1 cellular context compared by ENCODE assay signal in genomic region chr11:65180877-65181568, GRCh38.
TF ChIP-seq lines count a peak whose summit lies in the region.

No MANE protein-coding gene starts in this region.

TF ChIP-seq in HepG2, 621 proteins besides CTCF, POLR2A, EP300 and RAD21 (continued from another document and continues in another):
- TF ChIP-seq THAP7 (CRISPR knock-in tag; IDR thresholded peaks at IDR 0.05), result 0 out of 2 replicates have a peak, but pooled peaks have one; percentile 80
- TF ChIP-seq ZNF138 (CRISPR knock-in tag; IDR thresholded peaks at IDR 0.05; ENCODE audit: low read depth), result no peak
- TF ChIP-seq ZNF564 (CRISPR knock-in tag; IDR thresholded peaks at IDR 0.05), result 0 out of 2 replicates have a peak, but pooled peaks have one; percentile 54
- TF ChIP-seq BHLHE40 (IDR thresholded peaks at IDR 0.05; ENCODE audit: low read length), result no peak
- no peak for TF ChIP-seq ZNF251 (CRISPR knock-in tag; IDR thresholded peaks at IDR 0.05)
- peak; percentile 55 for TF ChIP-seq GATAD1 (CRISPR knock-in tag; IDR thresholded peaks at IDR 0.05)
- no peak for TF ChIP-seq ZNF432 (CRISPR knock-in tag; IDR thresholded peaks at IDR 0.05; ENCODE audit: borderline replicate concordance)
- TF ChIP-seq ZNF850 (CRISPR knock-in tag; conservative IDR thresholded peaks at IDR 0.05), result no peak
- TF ChIP-seq ZNF615 (CRISPR knock-in tag; IDR thresholded peaks at IDR 0.05; ENCODE audit: borderline replicate concordance), result no peak
- TF ChIP-seq RFX3 (CRISPR knock-in tag; IDR thresholded peaks at IDR 0.05), result no peak
- TF ChIP-seq ZIK1 (CRISPR knock-in tag; IDR thresholded peaks at IDR 0.05; ENCODE audit: borderline replicate concordance, low read depth), result peak; percentile 81; the same call in 1 of the 2 replicates
- no peak; the same call in 1 of the 2 replicates for TF ChIP-seq PAX8 (CRISPR knock-in tag; IDR thresholded peaks at IDR 0.05; ENCODE audit: borderline replicate concordance)
- peak; percentile 50; the same call in 1 of the 2 replicates for TF ChIP-seq MYC (CRISPR knock-in tag; IDR thresholded peaks at IDR 0.05; ENCODE audit: borderline replicate concordance)
- no peak for TF ChIP-seq LBX2 (CRISPR knock-in tag; IDR thresholded peaks at IDR 0.05; ENCODE audit: borderline replicate concordance)
- no peak for TF ChIP-seq ZNF274 (CRISPR knock-in tag; IDR thresholded peaks at IDR 0.05)
- peak; percentile 30; the same call in 1 of the 2 replicates for TF ChIP-seq CEBPG (CRISPR knock-in tag; IDR thresholded peaks at IDR 0.05)
- peak; percentile 51; the same call in 1 of the 2 replicates for TF ChIP-seq IRF9 (CRISPR knock-in tag; IDR thresholded peaks at IDR 0.05; ENCODE audit: borderline replicate concordance)
- TF ChIP-seq ZNF841 (CRISPR knock-in tag; IDR thresholded peaks at IDR 0.05; ENCODE audit: borderline replicate concordance), result no peak
- no peak for TF ChIP-seq SETDB1 (CRISPR knock-in tag; IDR thresholded peaks at IDR 0.05; ENCODE audit: borderline replicate concordance)
- TF ChIP-seq KLF6 (CRISPR knock-in tag; IDR thresholded peaks at IDR 0.05), result no peak
- TF ChIP-seq ZNF44 (CRISPR knock-in tag; IDR thresholded peaks at IDR 0.05), result no peak
- 0 out of 2 replicates have a peak, but pooled peaks have one; percentile 56 for TF ChIP-seq ZNF704 (CRISPR knock-in tag; IDR thresholded peaks at IDR 0.05; ENCODE audit: borderline replicate concordance)
- no peak for TF ChIP-seq PCBP1 (IDR thresholded peaks at IDR 0.05; ENCODE audit: borderline replicate concordance, low read depth, low read length)
- no peak for TF ChIP-seq TFDP2 (CRISPR knock-in tag; IDR thresholded peaks at IDR 0.05)
- TF ChIP-seq ZNF124 (CRISPR knock-in tag; IDR thresholded peaks at IDR 0.05), result no peak
- TF ChIP-seq AFF4 (CRISPR knock-in tag; IDR thresholded peaks at IDR 0.05), result 0 out of 2 replicates have a peak, but pooled peaks have one; percentile 18
- no peak for TF ChIP-seq GFI1 (CRISPR knock-in tag; IDR thresholded peaks at IDR 0.05; ENCODE audit: borderline replicate concordance)
- 0 out of 2 replicates have a peak, but pooled peaks have one; percentile 25 for TF ChIP-seq ZNF614 (CRISPR knock-in tag; IDR thresholded peaks at IDR 0.05; ENCODE audit: borderline replicate concordance)
- TF ChIP-seq ZNF552 (CRISPR knock-in tag; IDR thresholded peaks at IDR 0.05; ENCODE audit: borderline replicate concordance), result no peak
- no peak for TF ChIP-seq NFATC3 (CRISPR knock-in tag; IDR thresholded peaks at IDR 0.05)
- no peak for TF ChIP-seq MEIS1 (CRISPR knock-in tag; IDR thresholded peaks at IDR 0.05; ENCODE audit: borderline replicate concordance)
- no peak for TF ChIP-seq GPBP1L1 (CRISPR knock-in tag; IDR thresholded peaks at IDR 0.05)
- TF ChIP-seq ARNTL (CRISPR knock-in tag; IDR thresholded peaks at IDR 0.05), result no peak
- no peak for TF ChIP-seq ZNF292 (CRISPR knock-in tag; IDR thresholded peaks at IDR 0.05; ENCODE audit: borderline replicate concordance, low read depth)
- peak; percentile 49; the same call in 1 of the 2 replicates for TF ChIP-seq NR2C2 (CRISPR knock-in tag; IDR thresholded peaks at IDR 0.05; ENCODE audit: borderline replicate concordance)
- TF ChIP-seq KAT8 (CRISPR knock-in tag; IDR thresholded peaks at IDR 0.05), result peak; percentile 66
- no peak for TF ChIP-seq ZBED4 (CRISPR knock-in tag; IDR thresholded peaks at IDR 0.05; ENCODE audit: borderline replicate concordance)
- no peak for TF ChIP-seq ZNF75D (CRISPR knock-in tag; IDR thresholded peaks at IDR 0.05; ENCODE audit: borderline replicate concordance)
- TF ChIP-seq ZNF691 (CRISPR knock-in tag; IDR thresholded peaks at IDR 0.05; ENCODE audit: borderline replicate concordance, low read depth), result peak; percentile 72; the same call in 1 of the 2 replicates
- peak; percentile 44; the same call in 1 of the 2 replicates for TF ChIP-seq FOXP4 (CRISPR knock-in tag; IDR thresholded peaks at IDR 0.05)
- TF ChIP-seq ATF5 (CRISPR knock-in tag; IDR thresholded peaks at IDR 0.05; ENCODE audit: low read depth), result no peak
- TF ChIP-seq KDM5A (IDR thresholded peaks at IDR 0.05; ENCODE audit: borderline replicate concordance, low read length), result peak; percentile 58
- no peak for TF ChIP-seq NKX3-1 (CRISPR knock-in tag; IDR thresholded peaks at IDR 0.05)
- TF ChIP-seq ZNF331 (CRISPR knock-in tag; IDR thresholded peaks at IDR 0.05), result 0 out of 2 replicates have a peak, but pooled peaks have one; percentile 7
- TF ChIP-seq RXRA (CRISPR knock-in tag; IDR thresholded peaks at IDR 0.05), result peak; percentile 52
- TF ChIP-seq ZNF510 (CRISPR knock-in tag; IDR thresholded peaks at IDR 0.05; ENCODE audit: low read depth), result no peak
- no peak for TF ChIP-seq NR3C1 (CRISPR knock-in tag; IDR thresholded peaks at IDR 0.05)
- TF ChIP-seq FIP1L1 (IDR thresholded peaks at IDR 0.05; ENCODE audit: borderline replicate concordance, insufficient read depth, low read depth, low read length), result no peak
- TF ChIP-seq BRCA1 (CRISPR knock-in tag; IDR thresholded peaks at IDR 0.05), result no peak
- TF ChIP-seq ZNF530 (CRISPR knock-in tag; IDR thresholded peaks at IDR 0.05; ENCODE audit: low read depth), result no peak
- TF ChIP-seq BORCS8-MEF2B (CRISPR knock-in tag; IDR thresholded peaks at IDR 0.05), result no peak
